In genomic region chr20:16132399-16132798, GRCh38 we compare ENCODE assay signal across 25 cellular contexts.
"Had no signal": no experiment of that assay in that cellular context is flagged by ENCODE, and none has a peak within 500 bp of the region (broad histone marks: within the 10 kb centered on the region; RNA-seq: fewer than 3 reads in every experiment).

No MANE protein-coding gene starts in this region.

- H3K27ac ChIP-seq: foreskin keratinocyte, sigmoid colon, testis, uterus had no signal

- H3K27me3 Mint-ChIP-seq: activated naive CD8-positive, alpha-beta T cell treated with anti-CD3 and anti-CD28 coated beads, Interleukin-2, amount 10 ng/mL, durations not matched to agents 7 days and 5 days; stimulated activated naive B cell treated with anti-CD40 and anti-IgM and Interleukin-4, amounts not matched to agents 10 μg/mL and 1 μg/mL and 100 μg/mL, for 72 hours had no signal

- H3K36me3 Mint-ChIP-seq: activated naive CD8-positive, alpha-beta T cell treated with anti-CD3 and anti-CD28 coated beads, Interleukin-2, amount 10 ng/mL, durations not matched to agents 7 days and 5 days; naive thymus-derived CD4-positive, alpha-beta T cell had no signal

- H3K9me3 ChIP-seq: testis, uterus had no signal

- DNase-seq: activated CD4-positive, alpha-beta T cell treated with anti-CD3 and anti-CD28 coated beads, Interleukin-2, amount 50 U/mL, for 48 hours; activated CD8-positive, alpha-beta memory T cell treated with anti-CD3 and anti-CD28 coated beads, Interleukin-2, amount 50 U/mL, for 48 hours; activated naive CD4-positive, alpha-beta T cell; activated naive CD8-positive, alpha-beta T cell treated with anti-CD3 and anti-CD28 coated beads, Interleukin-2, amount 10 ng/mL, durations not matched to agents 7 days and 5 days; activated T-cell treated with anti-CD3 and anti-CD28 coated beads, Interleukin-2, amount 50 U/mL, for 4 hours; amygdala; dermis blood vessel endothelial cell; effector CD8-positive, alpha-beta T cell; erythroblast; foreskin keratinocyte; kidney; naive thymus-derived CD4-positive, alpha-beta T cell; occipital lobe; sigmoid colon; stimulated activated CD4-positive, alpha-beta T cell treated with anti-CD3 and anti-CD28 coated beads, Interleukin-2, amount 100 ng/mL, for 48 hours; stimulated activated CD8-positive, alpha-beta memory T cell treated with anti-CD3 and anti-CD28 coated beads, Interleukin-4, amount 100 ng/mL, for 48 hours; stimulated activated naive B cell treated with anti-CD40 and anti-IgM and Interleukin-4, amounts not matched to agents 10 μg/mL and 1 μg/mL and 100 μg/mL, for 72 hours; T-helper 9 cell; testis; trophoblast cell; uterus had no signal

- H3K36me3 ChIP-seq: sigmoid colon, uterus had no signal

- H3K27ac Mint-ChIP-seq: activated naive CD8-positive, alpha-beta T cell treated with anti-CD3 and anti-CD28 coated beads, Interleukin-2, amount 10 ng/mL, durations not matched to agents 7 days and 5 days; activated T-helper 2 cell treated with anti-CD3 and anti-CD28 coated beads, Interferon-gamma antibody, Interleukin-2, Interleukin-4, amounts not matched to agents 10 μg/mL and 5 μg/mL and 100 μg/mL, durations not matched to agents 14 hours and 24 hours and 36 hours; naive thymus-derived CD4-positive, alpha-beta T cell; stimulated activated naive B cell treated with anti-CD40 and anti-IgM and Interleukin-4, amounts not matched to agents 10 μg/mL and 1 μg/mL and 100 μg/mL, for 72 hours; WTC11 had no signal

- H3K4me1 Mint-ChIP-seq: activated naive CD8-positive, alpha-beta T cell treated with anti-CD3 and anti-CD28 coated beads, Interleukin-2, amount 10 ng/mL, durations not matched to agents 7 days and 5 days; naive thymus-derived CD4-positive, alpha-beta T cell; WTC11 had no signal

- ATAC-seq: activated T-cell treated with anti-CD3 and anti-CD28 coated beads, Interleukin-2, amount 50 U/mL, for 4 hours; foreskin keratinocyte; naive thymus-derived CD4-positive, alpha-beta T cell; stimulated activated naive B cell treated with anti-CD40 and anti-IgM and Interleukin-4, amounts not matched to agents 10 μg/mL and 1 μg/mL and 100 μg/mL, for 72 hours; WTC11 had no signal

- H3K9me3 Mint-ChIP-seq: activated naive CD8-positive, alpha-beta T cell treated with anti-CD3 and anti-CD28 coated beads, Interleukin-2, amount 10 ng/mL, durations not matched to agents 7 days and 5 days had no signal

- H3K4me3 Mint-ChIP-seq: activated naive CD8-positive, alpha-beta T cell treated with anti-CD3 and anti-CD28 coated beads, Interleukin-2, amount 10 ng/mL, durations not matched to agents 7 days and 5 days; activated T-cell treated with anti-CD3 and anti-CD28 coated beads, Interleukin-2, amount 50 U/mL, for 4 hours; naive thymus-derived CD4-positive, alpha-beta T cell; neural crest cell; stimulated activated naive B cell treated with anti-CD40 and anti-IgM and Interleukin-4, amounts not matched to agents 10 μg/mL and 1 μg/mL and 100 μg/mL, for 72 hours; WTC11 had no signal

- H3K27me3 ChIP-seq: foreskin keratinocyte, sigmoid colon, testis, uterus had no signal

- H3K4me3 ChIP-seq: lung, sigmoid colon, testis, uterus had no signal

- H3K4me1 ChIP-seq: foreskin keratinocyte, sigmoid colon, testis, uterus had no signal
